8 cellular contexts compared by ENCODE assay signal in genomic region chr17:39687546-39688474, GRCh38. TPM values are rescaled to one million over a fixed set of nuclear protein-coding genes. Genes with fewer than 3 reads are reported as not detected.
DNase-seq lines count a peak whose midpoint lies in the region; TF ChIP-seq lines count a peak whose summit lies in the region.

A gene with protein sequence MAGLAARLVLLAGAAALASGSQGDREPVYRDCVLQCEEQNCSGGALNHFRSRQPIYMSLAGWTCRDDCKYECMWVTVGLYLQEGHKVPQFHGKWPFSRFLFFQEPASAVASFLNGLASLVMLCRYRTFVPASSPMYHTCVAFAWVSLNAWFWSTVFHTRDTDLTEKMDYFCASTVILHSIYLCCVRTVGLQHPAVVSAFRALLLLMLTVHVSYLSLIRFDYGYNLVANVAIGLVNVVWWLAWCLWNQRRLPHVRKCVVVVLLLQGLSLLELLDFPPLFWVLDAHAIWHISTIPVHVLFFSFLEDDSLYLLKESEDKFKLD (minus strand): TSS chr17:39688057. CDS start chr17:39688014, 43 bp downstream.

- no peaks in the 10 kb centered on the region for H3K27me3 ChIP-seq in GM06990 (replicated peaks; ENCODE audit: control insufficient read depth, insufficient read depth, low read length)

- H3K4me3 ChIP-seq in GM06990 (replicated peaks; ENCODE audit: low read depth, low read length) (peak within 1 kb of the TSS; percentile 69), HFF-Myc (replicated peaks; ENCODE audit: low read depth, low read length) (peak within 1 kb of the TSS; percentile 55)

- TF ChIP-seq CTCF in GM06990 (IDR thresholded peaks at IDR 0.05; ENCODE audit: insufficient read depth, low read length, poor library complexity, severe bottlenecking) (no peak), HFF-Myc (IDR thresholded peaks at IDR 0.05; ENCODE audit: low read depth, low read length, missing control alignments) (no peak)

- no peaks in the 10 kb centered on the region; the same call in 1 of the 2 replicates for H3K36me3 ChIP-seq in GM06990 (ENCODE audit: control insufficient read depth, insufficient read depth, low read length)

- H3K27ac ChIP-seq in temporal lobe (ENCODE audit: low read depth, low read length): peak within 1 kb of the TSS; percentile 86

- DNase-seq in GM06990 (ENCODE audit: extremely low read depth, insufficient read length): peak; percentile 95
- DNase-seq in HFF-Myc (ENCODE audit: extremely low read depth, low read depth): peak; percentile 67
- DNase-seq in MV-4-11 (lab: John Stamatoyannopoulos, UW): peak; percentile 95
- peak; percentile 92 for DNase-seq in SK-N-DZ (ENCODE audit: low spot score)
- peak; percentile 83 for DNase-seq in activated naive CD4-positive, alpha-beta T cell treated with anti-CD3 and anti-CD28 coated beads, Interleukin-2, amount 50 U/mL, for 16 hours
- peak; percentile 37 for DNase-seq in glomerular endothelial cell (ENCODE audit: extremely low read depth, low read depth, low spot score)
- DNase-seq in occipital lobe (lab: John Stamatoyannopoulos, UW): peak; percentile 90

RNA-seq across cellular contexts. Expression of the gene that starts here (rescaled TPM):
- 7.3 and 8.6 TPM in 2 replicates for polyA plus RNA-seq in SK-N-DZ (2014; cell fraction: cytosol; rRNA removed)
- 35.0 and 37.2 TPM in 2 replicates for polyA plus RNA-seq in SK-N-DZ (2014; cell fraction: nucleus; rRNA removed)
- total RNA-seq in glomerular endothelial cell (6.0 and 7.5 TPM in 2 replicates), occipital lobe (8.9 TPM), temporal lobe (7.9 TPM)

Comparison
In these comparisons a context has a peak if more than half of its experiments do, and no peak if none do; other contexts are left out.
1. Peak in every context shown above with its lines: DNase-seq, H3K4me3 ChIP-seq and H3K27ac ChIP-seq.
2. DNase-seq: peak in every context shown above with its lines; median percentile 95 in GM06990; 95 in MV-4-11; 92 in SK-N-DZ; 90 in occipital lobe; 83 in activated naive CD4-positive, alpha-beta T cell treated with anti-CD3 and anti-CD28 coated beads, Interleukin-2, amount 50 U/mL, for 16 hours; 67 in HFF-Myc; 37 in glomerular endothelial cell.